In the genomic region with DNA sequence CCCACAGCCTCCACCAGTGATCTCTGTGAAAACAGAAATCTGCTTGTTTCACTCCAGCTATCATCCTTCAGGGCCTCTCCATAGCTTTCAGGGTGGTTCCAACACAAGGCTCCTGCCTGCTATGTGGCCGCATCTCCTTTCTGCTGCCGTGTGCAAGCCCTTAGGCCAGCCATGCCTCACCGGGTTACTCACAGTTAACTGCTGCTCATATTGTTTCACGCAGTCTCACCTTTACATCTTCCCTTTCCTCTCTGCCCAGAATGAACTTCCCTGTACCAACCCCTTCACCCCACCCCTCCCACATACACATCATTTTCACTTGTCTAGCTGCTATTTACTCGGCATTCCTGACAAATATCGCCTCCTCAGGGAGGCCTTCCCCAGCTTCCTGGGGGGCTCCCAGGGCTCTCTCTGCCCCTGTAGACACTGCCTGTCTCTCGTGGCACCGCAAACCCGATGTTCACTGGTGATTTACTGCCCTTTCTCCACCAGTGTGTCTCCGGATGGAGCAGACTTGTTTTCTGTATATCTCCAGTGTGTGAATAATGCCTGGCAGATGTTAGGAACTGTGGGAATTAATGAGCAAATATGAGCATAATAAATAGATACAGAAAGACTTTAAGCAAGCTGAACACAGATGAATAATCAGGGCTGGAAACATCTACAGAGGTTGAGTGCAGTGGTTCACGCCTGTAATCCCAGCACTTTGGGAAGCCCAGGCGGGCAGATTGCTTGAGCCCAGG, we compare ENCODE assay signal across 1 cellular context.
TF ChIP-seq lines count a peak whose summit lies in the region.

No MANE protein-coding gene starts in this region.

TF ChIP-seq in SK-N-SH treated with all-trans-retinoic acid at 6 μM for 48 hours, 23 proteins besides CTCF, POLR2A, EP300 and RAD21 (continued from another document):
- TF ChIP-seq ZNF70 (CRISPR knock-in tag; IDR thresholded peaks at IDR 0.05), result no peak
- no peak for TF ChIP-seq TOX (CRISPR knock-in tag; IDR thresholded peaks at IDR 0.05; ENCODE audit: borderline replicate concordance)
- no peak for TF ChIP-seq BACH2 (CRISPR knock-in tag; IDR thresholded peaks at IDR 0.05; ENCODE audit: borderline replicate concordance)
- TF ChIP-seq ZC3H10 (CRISPR knock-in tag; IDR thresholded peaks at IDR 0.05), result no peak
- TF ChIP-seq ESRRG (CRISPR knock-in tag; IDR thresholded peaks at IDR 0.05), result no peak
- TF ChIP-seq, protein P1, sequence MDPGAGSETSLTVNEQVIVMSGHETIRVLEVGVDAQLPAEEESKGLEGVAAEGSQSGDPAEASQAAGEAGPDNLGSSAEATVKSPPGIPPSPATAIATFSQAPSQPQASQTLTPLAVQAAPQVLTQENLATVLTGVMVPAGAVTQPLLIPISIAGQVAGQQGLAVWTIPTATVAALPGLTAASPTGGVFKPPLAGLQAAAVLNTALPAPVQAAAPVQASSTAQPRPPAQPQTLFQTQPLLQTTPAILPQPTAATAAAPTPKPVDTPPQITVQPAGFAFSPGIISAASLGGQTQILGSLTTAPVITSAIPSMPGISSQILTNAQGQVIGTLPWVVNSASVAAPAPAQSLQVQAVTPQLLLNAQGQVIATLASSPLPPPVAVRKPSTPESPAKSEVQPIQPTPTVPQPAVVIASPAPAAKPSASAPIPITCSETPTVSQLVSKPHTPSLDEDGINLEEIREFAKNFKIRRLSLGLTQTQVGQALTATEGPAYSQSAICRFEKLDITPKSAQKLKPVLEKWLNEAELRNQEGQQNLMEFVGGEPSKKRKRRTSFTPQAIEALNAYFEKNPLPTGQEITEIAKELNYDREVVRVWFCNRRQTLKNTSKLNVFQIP (CRISPR knock-in tag; IDR thresholded peaks at IDR 0.05; ENCODE audit: borderline replicate concordance, low read depth), result no peak
- no peak for TF ChIP-seq GLIS3 (CRISPR knock-in tag; IDR thresholded peaks at IDR 0.05)
